ENCODE assay signal across 11 cellular contexts in genomic region chr7:69250958-69251357, GRCh38.
"Had no signal": no experiment of that assay in that cellular context is flagged by ENCODE, and none has a peak within 500 bp of the region (broad histone marks: within the 10 kb centered on the region; RNA-seq: fewer than 3 reads in every experiment).

No MANE protein-coding gene starts in this region.

- H3K4me2 ChIP-seq: GM23338 had no signal

- H3K4me3 ChIP-seq: GM23248, GM23338, HAP-1 had no signal

- FAIRE-seq: H1, H54 had no signal

- ATAC-seq: GM23338, HCT116 had no signal

- H3K27ac ChIP-seq: GM23248 had no signal

- H3K4me1 ChIP-seq: HAP-1 had no signal

- H3K9me3 ChIP-seq: HAP-1 had no signal

- H3K36me3 ChIP-seq: HAP-1 had no signal

- DNase-seq: GM23248, GOT3, H7, H9, HCEC 1CT, HFFc6 had no signal

- H2AFZ ChIP-seq: GM23248, GM23338 had no signal

- H3K9ac ChIP-seq: GM23248 had no signal
